ENCODE assay signal across 1 cellular context in genomic region chr9:107919263-107919662, GRCh38.
TF ChIP-seq lines count a peak whose summit lies in the region.

No MANE protein-coding gene starts in this region.

TF ChIP-seq in GM23338, 12 proteins besides CTCF, POLR2A, EP300 and RAD21 (continued from another document):
- TF ChIP-seq, protein P1, sequence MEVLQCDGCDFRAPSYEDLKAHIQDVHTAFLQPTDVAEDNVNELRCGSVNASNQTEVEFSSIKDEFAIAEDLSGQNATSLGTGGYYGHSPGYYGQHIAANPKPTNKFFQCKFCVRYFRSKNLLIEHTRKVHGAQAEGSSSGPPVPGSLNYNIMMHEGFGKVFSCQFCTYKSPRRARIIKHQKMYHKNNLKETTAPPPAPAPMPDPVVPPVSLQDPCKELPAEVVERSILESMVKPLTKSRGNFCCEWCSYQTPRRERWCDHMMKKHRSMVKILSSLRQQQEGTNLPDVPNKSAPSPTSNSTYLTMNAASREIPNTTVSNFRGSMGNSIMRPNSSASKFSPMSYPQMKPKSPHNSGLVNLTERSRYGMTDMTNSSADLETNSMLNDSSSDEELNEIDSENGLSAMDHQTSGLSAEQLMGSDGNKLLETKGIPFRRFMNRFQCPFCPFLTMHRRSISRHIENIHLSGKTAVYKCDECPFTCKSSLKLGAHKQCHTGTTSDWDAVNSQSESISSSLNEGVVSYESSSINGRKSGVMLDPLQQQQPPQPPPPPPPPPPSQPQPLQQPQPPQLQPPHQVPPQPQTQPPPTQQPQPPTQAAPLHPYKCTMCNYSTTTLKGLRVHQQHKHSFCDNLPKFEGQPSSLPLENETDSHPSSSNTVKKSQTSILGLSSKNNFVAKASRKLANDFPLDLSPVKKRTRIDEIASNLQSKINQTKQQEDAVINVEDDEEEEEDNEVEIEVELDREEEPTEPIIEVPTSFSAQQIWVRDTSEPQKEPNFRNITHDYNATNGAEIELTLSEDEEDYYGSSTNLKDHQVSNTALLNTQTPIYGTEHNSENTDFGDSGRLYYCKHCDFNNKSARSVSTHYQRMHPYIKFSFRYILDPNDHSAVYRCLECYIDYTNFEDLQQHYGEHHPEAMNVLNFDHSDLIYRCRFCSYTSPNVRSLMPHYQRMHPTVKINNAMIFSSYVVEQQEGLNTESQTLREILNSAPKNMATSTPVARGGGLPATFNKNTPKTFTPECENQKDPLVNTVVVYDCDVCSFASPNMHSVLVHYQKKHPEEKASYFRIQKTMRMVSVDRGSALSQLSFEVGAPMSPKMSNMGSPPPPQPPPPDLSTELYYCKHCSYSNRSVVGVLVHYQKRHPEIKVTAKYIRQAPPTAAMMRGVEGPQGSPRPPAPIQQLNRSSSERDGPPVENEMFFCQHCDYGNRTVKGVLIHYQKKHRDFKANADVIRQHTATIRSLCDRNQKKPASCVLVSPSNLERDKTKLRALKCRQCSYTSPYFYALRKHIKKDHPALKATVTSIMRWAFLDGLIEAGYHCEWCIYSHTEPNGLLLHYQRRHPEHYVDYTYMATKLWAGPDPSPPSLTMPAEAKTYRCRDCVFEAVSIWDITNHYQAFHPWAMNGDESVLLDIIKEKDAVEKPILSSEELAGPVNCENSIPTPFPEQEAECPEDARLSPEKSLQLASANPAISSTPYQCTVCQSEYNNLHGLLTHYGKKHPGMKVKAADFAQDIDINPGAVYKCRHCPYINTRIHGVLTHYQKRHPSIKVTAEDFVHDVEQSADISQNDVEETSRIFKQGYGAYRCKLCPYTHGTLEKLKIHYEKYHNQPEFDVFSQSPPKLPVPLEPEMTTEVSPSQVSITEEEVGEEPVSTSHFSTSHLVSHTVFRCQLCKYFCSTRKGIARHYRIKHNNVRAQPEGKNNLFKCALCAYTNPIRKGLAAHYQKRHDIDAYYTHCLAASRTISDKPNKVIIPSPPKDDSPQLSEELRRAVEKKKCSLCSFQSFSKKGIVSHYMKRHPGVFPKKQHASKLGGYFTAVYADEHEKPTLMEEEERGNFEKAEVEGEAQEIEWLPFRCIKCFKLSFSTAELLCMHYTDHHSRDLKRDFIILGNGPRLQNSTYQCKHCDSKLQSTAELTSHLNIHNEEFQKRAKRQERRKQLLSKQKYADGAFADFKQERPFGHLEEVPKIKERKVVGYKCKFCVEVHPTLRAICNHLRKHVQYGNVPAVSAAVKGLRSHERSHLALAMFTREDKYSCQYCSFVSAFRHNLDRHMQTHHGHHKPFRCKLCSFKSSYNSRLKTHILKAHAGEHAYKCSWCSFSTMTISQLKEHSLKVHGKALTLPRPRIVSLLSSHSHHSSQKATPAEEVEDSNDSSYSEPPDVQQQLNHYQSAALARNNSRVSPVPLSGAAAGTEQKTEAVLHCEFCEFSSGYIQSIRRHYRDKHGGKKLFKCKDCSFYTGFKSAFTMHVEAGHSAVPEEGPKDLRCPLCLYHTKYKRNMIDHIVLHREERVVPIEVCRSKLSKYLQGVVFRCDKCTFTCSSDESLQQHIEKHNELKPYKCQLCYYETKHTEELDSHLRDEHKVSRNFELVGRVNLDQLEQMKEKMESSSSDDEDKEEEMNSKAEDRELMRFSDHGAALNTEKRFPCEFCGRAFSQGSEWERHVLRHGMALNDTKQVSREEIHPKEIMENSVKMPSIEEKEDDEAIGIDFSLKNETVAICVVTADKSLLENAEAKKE (CRISPR knock-in tag; IDR thresholded peaks at IDR 0.05) = no peak
- no peak for TF ChIP-seq NANOG (IDR thresholded peaks at IDR 0.05; ENCODE audit: borderline replicate concordance)
